ENCODE assay signal across 9 cellular contexts in the genomic region with DNA sequence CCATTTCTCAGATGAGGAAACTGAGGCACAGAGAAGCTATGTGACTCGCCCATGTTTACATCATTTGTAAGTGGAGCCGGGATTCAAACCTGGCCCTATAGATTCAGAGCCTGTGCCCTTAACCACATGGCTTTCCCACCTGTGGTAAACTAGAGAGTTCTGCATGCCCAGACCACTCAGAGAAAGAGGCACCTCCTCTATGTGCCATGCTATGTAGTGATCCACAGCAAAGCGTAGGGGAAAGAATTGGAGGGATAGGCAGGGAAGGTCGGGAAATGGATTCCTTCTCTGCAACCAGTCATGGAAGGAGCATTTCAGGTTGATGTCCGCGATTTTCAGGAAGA. TPM values are rescaled to one million over a fixed set of nuclear protein-coding genes. Genes with fewer than 3 reads are reported as not detected.
A peak's percentile ranks its signal among the peaks of the same experiment; 100 is the strongest.
DNase-seq lines count a peak whose midpoint lies in the region; ATAC-seq and TF ChIP-seq lines count a peak whose summit lies in the region.
"Had no signal": no experiment of that assay in that cellular context is flagged by ENCODE, and none has a peak within 500 bp of the region (broad histone marks: within the 10 kb centered on the region; RNA-seq: fewer than 3 reads in every experiment).

No MANE protein-coding gene starts in this region.

- H3K4me3 ChIP-seq in ACC112 (ENCODE audit: low read depth, low read length), result peak overlapping the region; percentile 19; the same call in 1 of the 2 replicates
- H3K4me3 ChIP-seq in Loucy (ENCODE audit: low read length, poor library complexity, severe bottlenecking), result peak overlapping the region; percentile 50
- no peak overlapping the region for H3K4me3 ChIP-seq in right cardiac atrium (ENCODE audit: low read length)

- H3K36me3 ChIP-seq in ACC112 (ENCODE audit: insufficient read depth, low read length), result no peaks in the 10 kb centered on the region
- H3K36me3 ChIP-seq in Loucy (ENCODE audit: insufficient read depth, low read length), result no peaks in the 10 kb centered on the region

- H3K9me2 ChIP-seq in Loucy (replicated peaks; ENCODE audit: low read depth, low read length), result no peaks in the 10 kb centered on the region

- peak overlapping the region; percentile 69 for H3K4me2 ChIP-seq in Loucy (ENCODE audit: low read depth, low read length, poor library complexity, severe bottlenecking)

- H3K4me1 ChIP-seq in ACC112 (ENCODE audit: control insufficient read depth, insufficient read depth, low read length, unreplicated experiment) (peaks cover 4% of the 10 kb centered on the region), Loucy (ENCODE audit: insufficient read depth, low read length, poor library complexity, severe bottlenecking) (no peaks in the 10 kb centered on the region), right cardiac atrium (ENCODE audit: control insufficient read depth, insufficient read depth, low read length) (no peaks in the 10 kb centered on the region)

- H3K9me3 ChIP-seq in Loucy (ENCODE audit: insufficient read depth, low read depth, low read length) (no peaks in the 10 kb centered on the region), right cardiac atrium (ENCODE audit: control insufficient read depth, low read length) (no peaks in the 10 kb centered on the region)

- H3K27ac ChIP-seq in ACC112 (ENCODE audit: low read depth, low read length) (no peak overlapping the region), right cardiac atrium (ENCODE audit: low read length) (no peak overlapping the region)

- H3K27me3 ChIP-seq in ACC112 (ENCODE audit: insufficient read depth, low read length) (no peaks in the 10 kb centered on the region), Loucy (ENCODE audit: insufficient read depth, low read length, poor library complexity, severe bottlenecking) (peaks cover 12% of the 10 kb centered on the region), right cardiac atrium (ENCODE audit: control insufficient read depth, insufficient read depth) (no peaks in the 10 kb centered on the region)

- no peak for TF ChIP-seq CTCF in Loucy (conservative IDR thresholded peaks at IDR 0.05; ENCODE audit: low read length)

- ATAC-seq in GM21390 (IDR thresholded peaks at IDR 0.05; ENCODE audit: unreplicated experiment) (peak; percentile 32), right cardiac atrium (peak; percentile 41 to 63)

- WGBS in right cardiac atrium, result 47% methylated on average over 6 of the region's 6 CpGs

- H2AFZ ChIP-seq in ACC112 (ENCODE audit: low read length, unreplicated experiment) (no peak overlapping the region), Loucy (ENCODE audit: low read length) (no peak overlapping the region)

- H3K9ac ChIP-seq in Loucy (ENCODE audit: low read depth, low read length, poor library complexity, severe bottlenecking), result no peak overlapping the region

- intact Hi-C loops in right cardiac atrium (cut with DNase I), result loop anchor here in 2 of 4 donors (10.0 kb wide), 2 partner anchors 755 to 765 kb away; no protein-coding TSS in a partner anchor

- H3K79me2 ChIP-seq in ACC112 (ENCODE audit: control insufficient read depth, insufficient read depth, low read length, unreplicated experiment) (no peaks in the 10 kb centered on the region), Loucy (ENCODE audit: insufficient read depth, low read length) (no peaks in the 10 kb centered on the region)

- no peak for DNase-seq in right cardiac atrium
- no peak for DNase-seq in globus pallidus (ENCODE audit: low spot score)
- DNase-seq in kidney tubule cell (ENCODE audit: low spot score), result no peak
- no peak for DNase-seq in COLO829 (ENCODE audit: low spot score)
- DNase-seq in DMS114 treated with DMSO at 0.1 percent for 48 hours (lab: John Stamatoyannopoulos, UW; ENCODE audit: unreplicated experiment), result no peak

- H4K20me1 ChIP-seq in Loucy (ENCODE audit: insufficient read depth, low read length, poor library complexity, severe bottlenecking), result no peaks in the 10 kb centered on the region

- H3F3A ChIP-seq in Loucy (ENCODE audit: low read depth), result no peaks in the 10 kb centered on the region

RNA-seq across cellular contexts. Expression of a gene that starts 15.4 kb away (rescaled TPM):
- not detected for total RNA-seq in right cardiac atrium
- polyA plus RNA-seq in right cardiac atrium, result not detected
- total RNA-seq: lung had no signal
